Comparison of ENCODE assay signal across 1 cellular context in genomic region chr1:94385354-94385947, GRCh38.
TF ChIP-seq lines count a peak whose summit lies in the region.

No MANE protein-coding gene starts in this region.

TF ChIP-seq in A549, 52 proteins besides CTCF, POLR2A, EP300 and RAD21 (continued from another document):
- no peak for TF ChIP-seq HMGXB4 (CRISPR knock-in tag; IDR thresholded peaks at IDR 0.05; ENCODE audit: borderline replicate concordance)
- no peak for TF ChIP-seq RARB (CRISPR knock-in tag; IDR thresholded peaks at IDR 0.05)
- no peak for TF ChIP-seq HDAC2 (IDR thresholded peaks at IDR 0.05)
- no peak for TF ChIP-seq CBX8 (IDR thresholded peaks at IDR 0.05)
- no peak for TF ChIP-seq BHLHE40 (IDR thresholded peaks at IDR 0.05; ENCODE audit: low read depth, low read length)
- no peak for TF ChIP-seq ZSCAN20 (CRISPR knock-in tag; IDR thresholded peaks at IDR 0.05)
- TF ChIP-seq BCL3 (IDR thresholded peaks at IDR 0.05), result no peak
- no peak for TF ChIP-seq EHMT2 (IDR thresholded peaks at IDR 0.05; ENCODE audit: low read depth)
TF ChIP-seq in A549: peak in this region for 0.
